ENCODE assay signal across 14 cellular contexts in genomic region chr11:2205214-2205770, GRCh38. TPM values are rescaled to one million over a fixed set of nuclear protein-coding genes. Genes with fewer than 3 reads are reported as not detected.
"Had no signal": no experiment of that assay in that cellular context is flagged by ENCODE, and none has a peak within 500 bp of the region (broad histone marks: within the 10 kb centered on the region; RNA-seq: fewer than 3 reads in every experiment).

No MANE protein-coding gene starts in this region.

- H3K4me3 Mint-ChIP-seq: activated CD8-positive, alpha-beta T cell treated with anti-CD3 and anti-CD28 coated beads, Interleukin-2, amount 10 ng/mL, durations not matched to agents 7 days and 5 days; naive B cell had no signal

- H3K36me3 ChIP-seq: cardiac muscle cell, lower lobe of right lung, prostate gland had no signal

- H3K4me1 Mint-ChIP-seq: naive B cell had no signal

- H3K9me3 ChIP-seq: lower lobe of right lung, prostate gland had no signal

- H3K36me3 Mint-ChIP-seq: naive B cell had no signal

- H3K27ac ChIP-seq: cardiac muscle cell, lower lobe of right lung, prostate gland had no signal

- H3K27ac Mint-ChIP-seq: activated CD8-positive, alpha-beta T cell treated with anti-CD3 and anti-CD28 coated beads, Interleukin-2, amount 10 ng/mL, durations not matched to agents 7 days and 5 days; naive B cell had no signal

- DNase-seq: activated CD4-positive, alpha-beta T cell treated with anti-CD3 and anti-CD28 coated beads for 48 hours; activated CD8-positive, alpha-beta T cell treated with anti-CD3 and anti-CD28 coated beads, Interleukin-2, amount 10 ng/mL, durations not matched to agents 7 days and 5 days; cortex of kidney; effector CD8-positive, alpha-beta T cell; hypothalamus; naive B cell; stimulated activated CD4-positive, alpha-beta T cell treated with anti-CD3 and anti-CD28 coated beads, Interleukin-12 subunit alpha, Interleukin-12 subunit beta, amount 100 ng/mL, for 4 hours; stimulated activated naive CD4-positive, alpha-beta T cell treated with Interleukin-2 at 50 U/mL for 16 hours had no signal

- H3K27me3 ChIP-seq: cardiac muscle cell had no signal

- H3K4me3 ChIP-seq: cardiac muscle cell, lower lobe of right lung, prostate gland had no signal

RNA-seq across cellular contexts. Expression of gene TH, which starts 33.7 kb away (rescaled TPM):
- total RNA-seq: activated CD8-positive, alpha-beta T cell treated with anti-CD3 and anti-CD28 coated beads, Interleukin-2, amount 10 ng/mL, durations not matched to agents 7 days and 5 days; cardiac muscle cell; lower lobe of right lung; SK-MEL-5 had no signal
- polyA plus RNA-seq: cardiac muscle cell had no signal

RNA-seq across cellular contexts. Expression of gene INS, which starts 44.3 kb away (rescaled TPM):
- total RNA-seq: activated CD8-positive, alpha-beta T cell treated with anti-CD3 and anti-CD28 coated beads, Interleukin-2, amount 10 ng/mL, durations not matched to agents 7 days and 5 days; cardiac muscle cell; glomerular endothelial cell; lower lobe of right lung; prostate gland; SK-MEL-5; urinary bladder had no signal
- polyA plus RNA-seq: cardiac muscle cell had no signal
